21 cellular contexts compared by ENCODE assay signal in genomic region chr5:169706070-169706469, GRCh38.
DNase-seq lines count a peak whose midpoint lies in the region; ATAC-seq and TF ChIP-seq lines count a peak whose summit lies in the region.
"Had no signal": no experiment of that assay in that cellular context is flagged by ENCODE, and none has a peak within 500 bp of the region (broad histone marks: within the 10 kb centered on the region; RNA-seq: fewer than 3 reads in every experiment).

No MANE protein-coding gene starts in this region.

- H2AFZ ChIP-seq in hepatocyte = no peak overlapping the region

- H3K27me3 ChIP-seq in hepatocyte = no peaks in the 10 kb centered on the region
- H3K27me3 ChIP-seq: ascending aorta, esophagus squamous epithelium, suprapubic skin, vagina had no signal

- peaks cover 7% of the 10 kb centered on the region for H3K4me1 ChIP-seq in hepatocyte (ENCODE audit: insufficient read depth)
- H3K4me1 ChIP-seq: ascending aorta, esophagus squamous epithelium, left ventricle myocardium inferior, suprapubic skin, vagina had no signal

- H3K9me3 ChIP-seq in T-helper 17 cell (ENCODE audit: control insufficient read depth, low read length, poor library complexity, severe bottlenecking) = no peaks in the 10 kb centered on the region
- H3K9me3 ChIP-seq in hepatocyte (ENCODE audit: low read depth) = no peaks in the 10 kb centered on the region
- H3K9me3 ChIP-seq: ascending aorta, esophagus squamous epithelium, left ventricle myocardium inferior, suprapubic skin, vagina had no signal

- H3K36me3 ChIP-seq in hepatocyte (replicated peaks; ENCODE audit: insufficient read depth, low read depth) = no peaks in the 10 kb centered on the region
- H3K36me3 ChIP-seq: ascending aorta, esophagus squamous epithelium, left ventricle myocardium inferior, vagina had no signal

- no peak for TF ChIP-seq CTCF in hepatocyte (IDR thresholded peaks at IDR 0.05; ENCODE audit: poor library complexity)

- H3K4me3 ChIP-seq in hepatocyte = no peak overlapping the region
- H3K4me3 ChIP-seq: ascending aorta, esophagus squamous epithelium, left ventricle myocardium inferior, suprapubic skin, vagina had no signal

- no peak overlapping the region for H3K4me2 ChIP-seq in hepatocyte

- H4K20me1 ChIP-seq in hepatocyte (ENCODE audit: insufficient read depth, poor library complexity, severe bottlenecking) = no peaks in the 10 kb centered on the region

- H3K9me2 ChIP-seq in hepatocyte (replicated peaks; ENCODE audit: insufficient read depth) = no peaks in the 10 kb centered on the region

- peaks cover 76% of the 10 kb centered on the region for H3K36me3 Mint-ChIP-seq in activated CD4-positive, alpha-beta T cell treated with anti-CD3 and anti-CD28 coated beads, Interleukin-2, amount 10 ng/mL, durations not matched to agents 24 days and 14 days (ENCODE audit: low read depth)
- peaks cover 28% of the 10 kb centered on the region for H3K36me3 Mint-ChIP-seq in T-helper 17 cell (ENCODE audit: low read depth)

- intact Hi-C loops in activated CD4-positive, alpha-beta T cell treated with anti-CD3 and anti-CD28 coated beads, Interleukin-2, amount 10 ng/mL, durations not matched to agents 24 days and 14 days (cut with micrococcal nuclease) = loop anchor here (10.0 kb wide), 1 partner anchor 279 kb away; the partner anchor contains the start of gene INSYN2B

- peaks cover 26% of the 10 kb centered on the region for H3K4me1 Mint-ChIP-seq in activated CD4-positive, alpha-beta T cell treated with anti-CD3 and anti-CD28 coated beads, Interleukin-2, amount 10 ng/mL, durations not matched to agents 24 days and 14 days
- H3K4me1 Mint-ChIP-seq in T-helper 17 cell = peaks cover 11% of the 10 kb centered on the region

- H3K27me3 Mint-ChIP-seq in activated CD4-positive, alpha-beta T cell treated with anti-CD3 and anti-CD28 coated beads, Interleukin-2, amount 10 ng/mL, durations not matched to agents 24 days and 14 days = no peaks in the 10 kb centered on the region
- no peaks in the 10 kb centered on the region for H3K27me3 Mint-ChIP-seq in T-helper 17 cell
- H3K27me3 Mint-ChIP-seq: CD4-positive, alpha-beta memory T cell had no signal

- DNase-seq in activated CD4-positive, alpha-beta T cell treated with anti-CD3 and anti-CD28 coated beads, Interleukin-2, amount 10 ng/mL, durations not matched to agents 24 days and 14 days = no peak
- DNase-seq in activated CD4-positive, alpha-beta T cell treated with anti-CD3 and anti-CD28 coated beads for 1 hour = no peak
- DNase-seq in EH (ENCODE audit: low read depth) (peak; percentile 28), T-helper 17 cell (no peak), hepatocyte (ENCODE audit: low spot score) (peak; percentile 11), AG08396 (ENCODE audit: low spot score) (no peak), NCI-H2196 treated with DMSO at 0.1 percent for 48 hours (lab: John Stamatoyannopoulos, UW; ENCODE audit: unreplicated experiment) (no peak), NCI-H2107 treated with DMSO at 0.1 percent for 48 hours (lab: John Stamatoyannopoulos, UW; ENCODE audit: unreplicated experiment) (no peak)
- DNase-seq: activated effector memory CD4-positive, alpha-beta T cell treated with anti-CD3 and anti-CD28 coated beads, Interleukin-2, amount 50 U/mL, for 16 hours; CD4-positive, alpha-beta memory T cell; cerebellar nuclear complex; esophagus squamous epithelium; glutamatergic neuron; KBM-7; left ventricle myocardium inferior; NCI-H1930; NCI-H510A had no signal

- peak overlapping the region; percentile 78 for H3K27ac Mint-ChIP-seq in activated CD4-positive, alpha-beta T cell treated with anti-CD3 and anti-CD28 coated beads, Interleukin-2, amount 10 ng/mL, durations not matched to agents 24 days and 14 days
- peak overlapping the region; percentile 57 for H3K27ac Mint-ChIP-seq in T-helper 17 cell

- no peak for ATAC-seq in T-helper 17 cell

- no peak overlapping the region for H3K4me3 Mint-ChIP-seq in activated CD4-positive, alpha-beta T cell treated with anti-CD3 and anti-CD28 coated beads, Interleukin-2, amount 10 ng/mL, durations not matched to agents 24 days and 14 days
- no peak overlapping the region for H3K4me3 Mint-ChIP-seq in T-helper 17 cell
- H3K4me3 Mint-ChIP-seq: CD4-positive, alpha-beta memory T cell had no signal

- no peak overlapping the region for H3K27ac ChIP-seq in hepatocyte
- H3K27ac ChIP-seq: ascending aorta, esophagus squamous epithelium, left ventricle myocardium inferior, suprapubic skin, vagina, VCaP had no signal

- WGBS in hepatocyte (ENCODE audit: low lambda C conversion rate, missing lambda C conversion rate) = 60% methylated on average over 1 of the region's 1 CpG

- H3K79me2 ChIP-seq in hepatocyte = no peaks in the 10 kb centered on the region

- no peaks in the 10 kb centered on the region for H3K9me3 Mint-ChIP-seq in activated CD4-positive, alpha-beta T cell treated with anti-CD3 and anti-CD28 coated beads, Interleukin-2, amount 10 ng/mL, durations not matched to agents 24 days and 14 days

Comparison
In these comparisons a context has a peak if more than half of its experiments do, and no peak if none do; other contexts are left out.
1. DNase-seq: peak in EH (single experiment) and hepatocyte (single experiment); none in activated CD4-positive, alpha-beta T cell treated with anti-CD3 and anti-CD28 coated beads, Interleukin-2, amount 10 ng/mL, durations not matched to agents 24 days and 14 days (single experiment), activated CD4-positive, alpha-beta T cell treated with anti-CD3 and anti-CD28 coated beads for 1 hour (single experiment), T-helper 17 cell (0 of 3), AG08396 (single experiment), NCI-H2196 treated with DMSO at 0.1 percent for 48 hours (single experiment) and NCI-H2107 treated with DMSO at 0.1 percent for 48 hours (single experiment).